9 cellular contexts compared by ENCODE assay signal in genomic region chr3:177574232-177574856, GRCh38.
DNase-seq lines count a peak whose midpoint lies in the region; ATAC-seq, FAIRE-seq and TF ChIP-seq lines count a peak whose summit lies in the region.
"Had no signal": no experiment of that assay in that cellular context is flagged by ENCODE, and none has a peak within 500 bp of the region (broad histone marks: within the 10 kb centered on the region; RNA-seq: fewer than 3 reads in every experiment).

No MANE protein-coding gene starts in this region.

- H3K36me3 ChIP-seq in pancreas (no peaks in the 10 kb centered on the region), adrenal gland (replicated peaks in 1 of 2) (no peaks in the 10 kb centered on the region)

- WGBS in pancreas, 2 donors, result 57 to 60% methylated on average over 7 of the region's 7 CpGs
- 80 to 83% (median 82%) methylated on average over 7 of the region's 7 CpGs for WGBS in adrenal gland, 4 donors

- H3K27me3 ChIP-seq in pancreas (no peaks in the 10 kb centered on the region), adrenal gland (no peaks in the 10 kb centered on the region)

- ATAC-seq in pancreas (peak; percentile 61 to 97 (median 87)), HG03378 (IDR thresholded peaks at IDR 0.05; ENCODE audit: unreplicated experiment) (no peak)

- no peak for FAIRE-seq in pancreas (lab: Jason Lieb, UNC)

- TF ChIP-seq CTCF in fibroblast of the aortic adventitia (IDR thresholded peaks at IDR 0.05; ENCODE audit: insufficient read depth, low read length) (no peak), pancreas (IDR thresholded peaks at IDR 0.05) (no peak), adrenal gland (IDR thresholded peaks at IDR 0.05) (no peak)

- intact Hi-C loops in pancreas (cut with DNase I) (no loop called here), adrenal gland (cut with DNase I) (no loop called here)

- no peak for TF ChIP-seq POLR2A in adrenal gland (IDR thresholded peaks at IDR 0.05)

- H3K27ac ChIP-seq in pancreas, result no peak overlapping the region
- H3K27ac ChIP-seq in adrenal gland, result no peak overlapping the region

- H3K4me3 ChIP-seq in fibroblast of the aortic adventitia (ENCODE audit: low read depth, low read length), result no peak overlapping the region
- no peak overlapping the region for H3K4me3 ChIP-seq in pancreas
- no peak overlapping the region for H3K4me3 ChIP-seq in adrenal gland

- H3K9me3 ChIP-seq in pancreas (no peaks in the 10 kb centered on the region), adrenal gland (replicated peaks in 1 of 3) (no peaks in the 10 kb centered on the region)

- no peaks in the 10 kb centered on the region for H3K4me1 ChIP-seq in pancreas
- no peaks in the 10 kb centered on the region for H3K4me1 ChIP-seq in adrenal gland (replicated peaks in 1 of 2)

- DNase-seq in H4 (ENCODE audit: low spot score) (peak; percentile 85), NCI-H69 (lab: John Stamatoyannopoulos, UW) (peak; percentile 78), fibroblast of the aortic adventitia (ENCODE audit: low read depth) (peak; percentile 66), pancreas (peak in 3 of 6 donors; percentile 54 to 57 (median 56)), adrenal gland (no peak), activated T-cell treated with anti-CD3 and anti-CD28 coated beads for 4 hours (no peak)
- DNase-seq in stimulated activated naive CD4-positive, alpha-beta T cell (lab: John Stamatoyannopoulos, UW), result no peak
- DNase-seq: effector memory CD4-positive, alpha-beta T cell had no signal

Comparison
In these comparisons a context has a peak if more than half of its experiments do, and no peak if none do; other contexts are left out.
1. DNase-seq: peak in H4 (single experiment), NCI-H69 (single experiment) and fibroblast of the aortic adventitia (single experiment); none in adrenal gland (0 of 7), stimulated activated naive CD4-positive, alpha-beta T cell (0 of 6) and activated T-cell treated with anti-CD3 and anti-CD28 coated beads for 4 hours (single experiment).